In the genomic region with DNA sequence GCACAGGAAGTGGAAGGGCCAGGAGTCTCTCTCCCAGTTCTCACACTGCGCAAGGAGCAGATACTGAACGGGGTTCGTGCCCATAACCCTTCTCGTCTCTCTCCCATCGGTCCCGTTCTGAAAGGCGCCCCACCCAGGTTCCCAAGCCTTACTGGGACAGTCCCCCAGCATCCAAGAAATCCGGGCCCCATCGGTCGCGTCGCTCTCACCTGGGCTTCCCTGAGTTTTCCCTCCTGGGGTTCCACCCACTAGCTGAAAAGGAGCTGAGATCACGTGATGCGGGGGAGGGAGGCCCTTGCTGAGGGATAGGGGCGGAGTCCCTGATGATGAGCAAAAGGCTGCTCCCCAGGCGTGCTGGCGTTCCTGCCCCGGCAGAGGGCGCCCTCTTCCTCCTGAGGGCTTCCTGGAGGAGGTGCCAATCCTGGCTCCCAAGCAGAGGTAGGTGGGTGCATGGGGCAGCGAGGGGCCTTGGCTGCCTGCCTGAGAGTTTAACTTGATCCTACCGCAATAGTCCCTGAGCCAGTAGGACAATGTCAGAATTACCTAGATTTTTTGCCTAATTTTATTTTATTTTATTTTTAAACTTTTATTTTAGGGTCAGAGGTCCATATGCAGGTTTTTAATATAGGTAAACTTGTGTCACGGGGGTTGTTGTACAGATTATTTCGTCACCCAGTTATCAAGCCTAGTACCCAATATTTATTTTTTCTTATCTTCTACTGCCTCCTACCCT, we compare ENCODE assay signal across 1 cellular context.
TF ChIP-seq lines count a peak whose summit lies in the region.

A gene (minus strand): TSS at position 271 of the 733 bp plus-strand sequence. CDS start 689 bp downstream, outside the sequence.

TF ChIP-seq in GM12878, 131 proteins besides CTCF, POLR2A, EP300 and RAD21 (continued from another document):
- TF ChIP-seq KLF5 (IDR thresholded peaks at IDR 0.05; ENCODE audit: partially characterized antibody) (no peak), YY1 (IDR thresholded peaks at IDR 0.05; ENCODE audit: low read depth, low read length) (peak; percentile 71), SMC3 (IDR thresholded peaks at IDR 0.05; ENCODE audit: borderline replicate concordance, low read length) (peak; percentile 67), SREBF2 (IDR thresholded peaks at IDR 0.05; ENCODE audit: low read length) (no peak), POU2F2 (IDR thresholded peaks at IDR 0.05; ENCODE audit: borderline replicate concordance, low read depth, low read length) (no peak), GABPA (IDR thresholded peaks at IDR 0.05; ENCODE audit: low read depth) (no peak), BRCA1 (IDR thresholded peaks at IDR 0.05; ENCODE audit: low read depth, low read length) (no peak), ZBED1 (IDR thresholded peaks at IDR 0.05; ENCODE audit: borderline replicate concordance) (no peak), NR2C1 (IDR thresholded peaks at IDR 0.05) (no peak), POLR2AphosphoS5 (IDR thresholded peaks at IDR 0.05; ENCODE audit: low read length) (no peak), BACH1 (IDR thresholded peaks at IDR 0.05; ENCODE audit: borderline replicate concordance) (no peak), TCF12 (IDR thresholded peaks at IDR 0.05; ENCODE audit: low read depth, low read length) (no peak), BHLHE40 (IDR thresholded peaks at IDR 0.05; ENCODE audit: borderline replicate concordance in 1 of 2, low read depth in 2 of 2, low read length in 1 of 2) (peak; percentile 64 to 80)
- TF ChIP-seq, protein P1, sequence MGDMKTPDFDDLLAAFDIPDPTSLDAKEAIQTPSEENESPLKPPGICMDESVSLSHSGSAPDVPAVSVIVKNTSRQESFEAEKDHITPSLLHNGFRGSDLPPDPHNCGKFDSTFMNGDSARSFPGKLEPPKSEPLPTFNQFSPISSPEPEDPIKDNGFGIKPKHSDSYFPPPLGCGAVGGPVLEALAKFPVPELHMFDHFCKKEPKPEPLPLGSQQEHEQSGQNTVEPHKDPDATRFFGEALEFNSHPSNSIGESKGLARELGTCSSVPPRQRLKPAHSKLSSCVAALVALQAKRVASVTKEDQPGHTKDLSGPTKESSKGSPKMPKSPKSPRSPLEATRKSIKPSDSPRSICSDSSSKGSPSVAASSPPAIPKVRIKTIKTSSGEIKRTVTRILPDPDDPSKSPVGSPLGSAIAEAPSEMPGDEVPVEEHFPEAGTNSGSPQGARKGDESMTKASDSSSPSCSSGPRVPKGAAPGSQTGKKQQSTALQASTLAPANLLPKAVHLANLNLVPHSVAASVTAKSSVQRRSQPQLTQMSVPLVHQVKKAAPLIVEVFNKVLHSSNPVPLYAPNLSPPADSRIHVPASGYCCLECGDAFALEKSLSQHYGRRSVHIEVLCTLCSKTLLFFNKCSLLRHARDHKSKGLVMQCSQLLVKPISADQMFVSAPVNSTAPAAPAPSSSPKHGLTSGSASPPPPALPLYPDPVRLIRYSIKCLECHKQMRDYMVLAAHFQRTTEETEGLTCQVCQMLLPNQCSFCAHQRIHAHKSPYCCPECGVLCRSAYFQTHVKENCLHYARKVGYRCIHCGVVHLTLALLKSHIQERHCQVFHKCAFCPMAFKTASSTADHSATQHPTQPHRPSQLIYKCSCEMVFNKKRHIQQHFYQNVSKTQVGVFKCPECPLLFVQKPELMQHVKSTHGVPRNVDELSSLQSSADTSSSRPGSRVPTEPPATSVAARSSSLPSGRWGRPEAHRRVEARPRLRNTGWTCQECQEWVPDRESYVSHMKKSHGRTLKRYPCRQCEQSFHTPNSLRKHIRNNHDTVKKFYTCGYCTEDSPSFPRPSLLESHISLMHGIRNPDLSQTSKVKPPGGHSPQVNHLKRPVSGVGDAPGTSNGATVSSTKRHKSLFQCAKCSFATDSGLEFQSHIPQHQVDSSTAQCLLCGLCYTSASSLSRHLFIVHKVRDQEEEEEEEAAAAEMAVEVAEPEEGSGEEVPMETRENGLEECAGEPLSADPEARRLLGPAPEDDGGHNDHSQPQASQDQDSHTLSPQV (IDR thresholded peaks at IDR 0.05): no peak
- TF ChIP-seq, protein P2, sequence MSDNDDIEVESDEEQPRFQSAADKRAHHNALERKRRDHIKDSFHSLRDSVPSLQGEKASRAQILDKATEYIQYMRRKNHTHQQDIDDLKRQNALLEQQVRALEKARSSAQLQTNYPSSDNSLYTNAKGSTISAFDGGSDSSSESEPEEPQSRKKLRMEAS (IDR thresholded peaks at IDR 0.05; ENCODE audit: low read depth, low read length): peak; percentile 49; the same call in 1 of the 2 replicates
- TF ChIP-seq, protein P3, sequence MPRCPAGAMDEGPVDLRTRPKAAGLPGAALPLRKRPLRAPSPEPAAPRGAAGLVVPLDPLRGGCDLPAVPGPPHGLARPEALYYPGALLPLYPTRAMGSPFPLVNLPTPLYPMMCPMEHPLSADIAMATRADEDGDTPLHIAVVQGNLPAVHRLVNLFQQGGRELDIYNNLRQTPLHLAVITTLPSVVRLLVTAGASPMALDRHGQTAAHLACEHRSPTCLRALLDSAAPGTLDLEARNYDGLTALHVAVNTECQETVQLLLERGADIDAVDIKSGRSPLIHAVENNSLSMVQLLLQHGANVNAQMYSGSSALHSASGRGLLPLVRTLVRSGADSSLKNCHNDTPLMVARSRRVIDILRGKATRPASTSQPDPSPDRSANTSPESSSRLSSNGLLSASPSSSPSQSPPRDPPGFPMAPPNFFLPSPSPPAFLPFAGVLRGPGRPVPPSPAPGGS (IDR thresholded peaks at IDR 0.05; ENCODE audit: borderline replicate concordance, insufficient read depth, low read depth, low read length, poor library complexity, severe bottlenecking): no peak
- TF ChIP-seq, protein P4, sequence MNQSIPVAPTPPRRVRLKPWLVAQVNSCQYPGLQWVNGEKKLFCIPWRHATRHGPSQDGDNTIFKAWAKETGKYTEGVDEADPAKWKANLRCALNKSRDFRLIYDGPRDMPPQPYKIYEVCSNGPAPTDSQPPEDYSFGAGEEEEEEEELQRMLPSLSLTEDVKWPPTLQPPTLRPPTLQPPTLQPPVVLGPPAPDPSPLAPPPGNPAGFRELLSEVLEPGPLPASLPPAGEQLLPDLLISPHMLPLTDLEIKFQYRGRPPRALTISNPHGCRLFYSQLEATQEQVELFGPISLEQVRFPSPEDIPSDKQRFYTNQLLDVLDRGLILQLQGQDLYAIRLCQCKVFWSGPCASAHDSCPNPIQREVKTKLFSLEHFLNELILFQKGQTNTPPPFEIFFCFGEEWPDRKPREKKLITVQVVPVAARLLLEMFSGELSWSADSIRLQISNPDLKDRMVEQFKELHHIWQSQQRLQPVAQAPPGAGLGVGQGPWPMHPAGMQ (IDR thresholded peaks at IDR 0.05; ENCODE audit: borderline replicate concordance): no peak
TF ChIP-seq in GM12878: peak in this region for 16.
